Comparison of ENCODE assay signal across 1 cellular context in the genomic region with DNA sequence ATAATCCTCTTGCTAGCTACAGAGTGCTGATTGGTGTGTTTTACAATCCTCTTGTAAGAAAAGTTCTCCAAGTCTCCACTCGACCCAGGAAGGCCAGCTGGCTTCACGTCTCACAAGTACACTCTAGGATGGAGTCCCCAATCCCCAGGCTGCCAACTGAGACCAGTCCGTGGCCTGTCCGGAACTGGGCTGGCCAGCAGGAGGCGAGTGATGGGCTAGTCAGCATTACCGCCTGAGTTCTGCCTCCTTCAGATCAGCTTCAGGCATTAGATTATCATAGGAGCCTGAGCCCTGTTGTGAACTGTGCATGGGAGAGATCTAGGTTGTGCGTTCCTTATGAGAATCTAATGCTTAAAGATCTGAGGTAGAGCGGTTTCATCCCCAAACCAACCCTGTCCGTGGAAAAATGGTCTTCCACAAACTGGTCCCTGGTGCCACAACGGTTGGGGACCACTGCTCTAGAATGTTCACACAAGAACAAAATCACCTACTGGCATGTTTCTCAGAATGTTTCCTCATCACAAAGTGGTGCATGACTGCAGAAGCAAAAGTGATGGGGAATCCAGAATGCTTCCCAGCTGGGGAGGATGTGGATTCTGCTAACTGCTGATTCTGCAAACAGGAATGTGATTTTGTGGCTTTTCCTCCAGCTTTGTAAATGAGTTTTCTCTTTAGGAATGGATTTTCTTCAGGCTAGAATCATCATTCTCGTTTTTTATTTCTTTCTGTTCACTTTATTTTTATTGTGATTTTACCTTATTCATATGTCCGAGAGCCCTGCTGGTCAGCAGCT.
TF ChIP-seq lines count a peak whose summit lies in the region.

No MANE protein-coding gene starts in this region.

TF ChIP-seq in WTC11, 78 proteins besides CTCF, POLR2A, EP300 and RAD21 (continued from another document):
- TF ChIP-seq FOXP4 (CRISPR knock-in tag; IDR thresholded peaks at IDR 0.05) (no peak), GABPB1 (CRISPR knock-in tag; IDR thresholded peaks at IDR 0.05) (no peak), SMAD3 (CRISPR knock-in tag; IDR thresholded peaks at IDR 0.05; ENCODE audit: borderline replicate concordance) (no peak), ZNF416 (CRISPR knock-in tag; IDR thresholded peaks at IDR 0.05) (no peak), ZNF532 (CRISPR knock-in tag; IDR thresholded peaks at IDR 0.05; ENCODE audit: borderline replicate concordance) (no peak), NFATC4 (CRISPR knock-in tag; IDR thresholded peaks at IDR 0.05) (no peak), ZNF121 (CRISPR knock-in tag; IDR thresholded peaks at IDR 0.05) (no peak), TEAD1 (CRISPR knock-in tag; IDR thresholded peaks at IDR 0.05) (no peak)
- TF ChIP-seq, protein P1, sequence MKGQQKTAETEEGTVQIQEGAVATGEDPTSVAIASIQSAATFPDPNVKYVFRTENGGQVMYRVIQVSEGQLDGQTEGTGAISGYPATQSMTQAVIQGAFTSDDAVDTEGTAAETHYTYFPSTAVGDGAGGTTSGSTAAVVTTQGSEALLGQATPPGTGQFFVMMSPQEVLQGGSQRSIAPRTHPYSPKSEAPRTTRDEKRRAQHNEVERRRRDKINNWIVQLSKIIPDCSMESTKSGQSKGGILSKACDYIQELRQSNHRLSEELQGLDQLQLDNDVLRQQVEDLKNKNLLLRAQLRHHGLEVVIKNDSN (CRISPR knock-in tag; IDR thresholded peaks at IDR 0.05), result no peak
- TF ChIP-seq, protein P2, sequence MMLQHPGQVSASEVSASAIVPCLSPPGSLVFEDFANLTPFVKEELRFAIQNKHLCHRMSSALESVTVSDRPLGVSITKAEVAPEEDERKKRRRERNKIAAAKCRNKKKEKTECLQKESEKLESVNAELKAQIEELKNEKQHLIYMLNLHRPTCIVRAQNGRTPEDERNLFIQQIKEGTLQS (CRISPR knock-in tag; conservative IDR thresholded peaks at IDR 0.05), result no peak
- TF ChIP-seq, protein P3, sequence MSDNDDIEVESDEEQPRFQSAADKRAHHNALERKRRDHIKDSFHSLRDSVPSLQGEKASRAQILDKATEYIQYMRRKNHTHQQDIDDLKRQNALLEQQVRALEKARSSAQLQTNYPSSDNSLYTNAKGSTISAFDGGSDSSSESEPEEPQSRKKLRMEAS (CRISPR knock-in tag; IDR thresholded peaks at IDR 0.05), result no peak
- TF ChIP-seq, protein P4, sequence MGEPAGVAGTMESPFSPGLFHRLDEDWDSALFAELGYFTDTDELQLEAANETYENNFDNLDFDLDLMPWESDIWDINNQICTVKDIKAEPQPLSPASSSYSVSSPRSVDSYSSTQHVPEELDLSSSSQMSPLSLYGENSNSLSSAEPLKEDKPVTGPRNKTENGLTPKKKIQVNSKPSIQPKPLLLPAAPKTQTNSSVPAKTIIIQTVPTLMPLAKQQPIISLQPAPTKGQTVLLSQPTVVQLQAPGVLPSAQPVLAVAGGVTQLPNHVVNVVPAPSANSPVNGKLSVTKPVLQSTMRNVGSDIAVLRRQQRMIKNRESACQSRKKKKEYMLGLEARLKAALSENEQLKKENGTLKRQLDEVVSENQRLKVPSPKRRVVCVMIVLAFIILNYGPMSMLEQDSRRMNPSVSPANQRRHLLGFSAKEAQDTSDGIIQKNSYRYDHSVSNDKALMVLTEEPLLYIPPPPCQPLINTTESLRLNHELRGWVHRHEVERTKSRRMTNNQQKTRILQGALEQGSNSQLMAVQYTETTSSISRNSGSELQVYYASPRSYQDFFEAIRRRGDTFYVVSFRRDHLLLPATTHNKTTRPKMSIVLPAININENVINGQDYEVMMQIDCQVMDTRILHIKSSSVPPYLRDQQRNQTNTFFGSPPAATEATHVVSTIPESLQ (CRISPR knock-in tag; IDR thresholded peaks at IDR 0.05), result no peak
